In genomic region chr3:32176989-32177701, GRCh38 we compare ENCODE assay signal across 8 cellular contexts.
DNase-seq lines count a peak whose midpoint lies in the region; TF ChIP-seq lines count a peak whose summit lies in the region.

No MANE protein-coding gene starts in this region.

- CTCF ChIA-PET in HEK293T (lab: Yijun Ruan, JAX), result interaction anchor here (0.6 to 1.8 kb wide), 12 partner anchors 9 to 291 kb away, joined by 3 to 7 read pairs (median 4); partner anchors contain the start of gene CMTM8
- CTCF ChIA-PET in activated CD4-positive, alpha-beta T cell treated with anti-CD3 and anti-CD28 coated beads, Interleukin-2, amount 10 ng/mL, durations not matched to agents 7 days and 5 days (lab: Charles Lee), result interaction anchor here (0.6 to 1.7 kb wide), 10 partner anchors 9 to 316 kb away, joined by 3 to 4 read pairs (median 3); no protein-coding TSS in a partner anchor

- H3K4me3 Mint-ChIP-seq in activated CD4-positive, alpha-beta T cell treated with anti-CD3 and anti-CD28 coated beads, Interleukin-2, amount 10 ng/mL, durations not matched to agents 7 days and 5 days, result no peak overlapping the region
- H3K4me3 Mint-ChIP-seq in type B pancreatic cell, result no peak overlapping the region

- TF ChIP-seq CTCF in type B pancreatic cell (conservative IDR thresholded peaks at IDR 0.05), result peak; percentile 72

- DNase-seq in G401 (ENCODE audit: low spot score) (peak; percentile 22), HEK293T (ENCODE audit: extremely low spot score) (peak; percentile 64), NCI-H345 (lab: John Stamatoyannopoulos, UW) (peak; percentile 43), ecto neural progenitor cell (ENCODE audit: low spot score) (peak; percentile 54), myocyte (ENCODE audit: low read depth) (peak; percentile 58), type B pancreatic cell (ENCODE audit: extremely low spot score, unreplicated experiment) (no peak), globus pallidus (ENCODE audit: low spot score) (no peak)
- DNase-seq in activated CD4-positive, alpha-beta T cell treated with anti-CD3 and anti-CD28 coated beads, Interleukin-2, amount 10 ng/mL, durations not matched to agents 7 days and 5 days, result peak; percentile 84

- in situ Hi-C loops in G401 (cut with HindIII; ENCODE audit: low sequenced_read_pairs), result loop anchor here (10.0 kb wide), 1 partner anchor 168 kb away; no protein-coding TSS in a partner anchor

- H3K27me3 Mint-ChIP-seq in activated CD4-positive, alpha-beta T cell treated with anti-CD3 and anti-CD28 coated beads, Interleukin-2, amount 10 ng/mL, durations not matched to agents 7 days and 5 days, result peaks cover 3% of the 10 kb centered on the region
- H3K27me3 Mint-ChIP-seq in type B pancreatic cell, result no peaks in the 10 kb centered on the region

- peaks cover 5% of the 10 kb centered on the region for H3K36me3 Mint-ChIP-seq in activated CD4-positive, alpha-beta T cell treated with anti-CD3 and anti-CD28 coated beads, Interleukin-2, amount 10 ng/mL, durations not matched to agents 7 days and 5 days (ENCODE audit: low read depth)
- H3K36me3 Mint-ChIP-seq in type B pancreatic cell, result peaks cover 3% of the 10 kb centered on the region

- POLR2A ChIA-PET in HEK293T (lab: Yijun Ruan, JAX), result no interaction called here
- POLR2A ChIA-PET in activated CD4-positive, alpha-beta T cell treated with anti-CD3 and anti-CD28 coated beads, Interleukin-2, amount 10 ng/mL, durations not matched to agents 7 days and 5 days (lab: Charles Lee), result no interaction called here

- H3K27ac Mint-ChIP-seq in activated CD4-positive, alpha-beta T cell treated with anti-CD3 and anti-CD28 coated beads, Interleukin-2, amount 10 ng/mL, durations not matched to agents 7 days and 5 days, result no peak overlapping the region
- H3K27ac Mint-ChIP-seq in type B pancreatic cell, result no peak overlapping the region

- H3K4me1 Mint-ChIP-seq in activated CD4-positive, alpha-beta T cell treated with anti-CD3 and anti-CD28 coated beads, Interleukin-2, amount 10 ng/mL, durations not matched to agents 7 days and 5 days, result peaks cover 14% of the 10 kb centered on the region
- peaks cover 18% of the 10 kb centered on the region for H3K4me1 Mint-ChIP-seq in type B pancreatic cell (ENCODE audit: unreplicated experiment)

- H3K9me3 Mint-ChIP-seq in activated CD4-positive, alpha-beta T cell treated with anti-CD3 and anti-CD28 coated beads, Interleukin-2, amount 10 ng/mL, durations not matched to agents 7 days and 5 days, result peaks cover 3% of the 10 kb centered on the region
- H3K9me3 Mint-ChIP-seq in type B pancreatic cell, result peaks cover 3% of the 10 kb centered on the region

TF ChIP-seq in HEK293T, 16 proteins besides CTCF, POLR2A, EP300 and RAD21:
- TF ChIP-seq PKNOX1 (IDR thresholded peaks at IDR 0.05), result no peak
- TF ChIP-seq FOXM1 (IDR thresholded peaks at IDR 0.05; ENCODE audit: borderline replicate concordance), result peak; percentile 20; the same call in 1 of the 2 replicates

Comparison
In these comparisons a context has a peak if more than half of its experiments do, and no peak if none do; other contexts are left out.
1. DNase-seq: peak in G401 (single experiment), HEK293T (single experiment), NCI-H345 (single experiment), activated CD4-positive, alpha-beta T cell treated with anti-CD3 and anti-CD28 coated beads, Interleukin-2, amount 10 ng/mL, durations not matched to agents 7 days and 5 days (single experiment), ecto neural progenitor cell (single experiment) and myocyte (single experiment); none in type B pancreatic cell (single experiment) and globus pallidus (single experiment).